In the genomic region with DNA sequence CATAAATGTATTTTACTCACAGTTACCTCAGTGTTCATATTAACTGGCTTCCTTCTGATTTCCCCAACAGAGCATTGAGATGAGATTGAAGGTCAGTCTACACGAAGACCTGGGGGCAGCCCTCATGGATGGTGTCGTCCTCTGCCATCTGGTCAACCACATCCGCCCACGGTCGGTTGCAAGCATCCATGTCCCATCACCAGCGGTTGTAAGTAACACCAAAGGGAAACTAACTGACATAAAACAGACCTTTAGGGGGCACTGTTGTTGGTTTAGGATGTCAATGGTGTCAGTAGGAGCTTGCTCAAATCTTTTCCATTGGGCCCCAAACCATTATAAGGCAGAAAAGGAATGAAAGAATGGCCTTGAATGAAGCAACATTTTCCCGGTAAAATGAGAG, we compare ENCODE assay signal across 12 cellular contexts.
A peak's percentile ranks its signal among the peaks of the same experiment; 100 is the strongest.
DNase-seq lines count a peak whose midpoint lies in the region; ATAC-seq, FAIRE-seq and TF ChIP-seq lines count a peak whose summit lies in the region.
"Had no signal": no experiment of that assay in that cellular context is flagged by ENCODE, and none has a peak within 500 bp of the region (broad histone marks: within the 10 kb centered on the region; RNA-seq: fewer than 3 reads in every experiment).

No MANE protein-coding gene starts in this region.

- H3K27ac ChIP-seq in KMS-11 (no peak overlapping the region), K562 (ENCODE audit: extremely low read depth, low read depth, low read length) (no peak overlapping the region), ascending aorta (no peak overlapping the region)

- H4K20me1 ChIP-seq in KMS-11 (ENCODE audit: insufficient read depth): no peaks in the 10 kb centered on the region
- no peaks in the 10 kb centered on the region for H4K20me1 ChIP-seq in K562 (replicated peaks; ENCODE audit: control insufficient read depth, insufficient read depth, low read length)

- TF ChIP-seq POLR2A in K562 (conservative IDR thresholded peaks at IDR 0.05): no peak

- H3K27me3 ChIP-seq in KMS-11 (ENCODE audit: insufficient read depth, low read depth) (no peaks in the 10 kb centered on the region), K562 (ENCODE audit: control insufficient read depth in 2 of 2, insufficient read depth in 2 of 2, low read length in 2 of 2) (no peaks in the 10 kb centered on the region), ascending aorta (no peaks in the 10 kb centered on the region)

- peak; percentile 59 for DNase-seq in activated CD8-positive, alpha-beta memory T cell treated with anti-CD3 and anti-CD28 coated beads, Interleukin-2, amount 50 U/mL, for 48 hours
- no peak for DNase-seq in activated CD8-positive, alpha-beta memory T cell treated with anti-CD3 and anti-CD28 coated beads, Interleukin-2, amount 50 U/mL, for 4 hours
- DNase-seq in K562 (ENCODE audit: extremely low read depth in 1 of 4, low spot score in 3 of 4) (peak; percentile 17 to 29 (median 22)), ascending aorta (ENCODE audit: low spot score in 2 of 2) (no peak), Ammon's horn (ENCODE audit: low spot score) (no peak)
- DNase-seq in stimulated activated CD8-positive, alpha-beta memory T cell treated with anti-CD3 and anti-CD28 coated beads, Interleukin-15, amount 100 ng/mL, for 48 hours (ENCODE audit: low read depth in 2 of 2): peak; percentile 13 to 40
- DNase-seq: activated CD4-positive, alpha-beta T cell treated with anti-CD3 and anti-CD28 coated beads, Interleukin-2, amount 10 ng/mL, durations not matched to agents 7 days and 5 days; DMS79; GOT3; NCI-H1417 had no signal

- no peaks in the 10 kb centered on the region for H3K9me1 ChIP-seq in K562 (ENCODE audit: control insufficient read depth, insufficient read depth, low read length)

- H3K9me3 ChIP-seq in K562 (replicated peaks; ENCODE audit: control insufficient read depth, insufficient read depth, low read depth, low read length): no peaks in the 10 kb centered on the region
- no peaks in the 10 kb centered on the region for H3K9me3 ChIP-seq in ascending aorta

- H3K36me3 ChIP-seq in KMS-11 (ENCODE audit: insufficient read depth): no peaks in the 10 kb centered on the region
- H3K36me3 ChIP-seq in K562 (ENCODE audit: control insufficient read depth, insufficient read depth, low read length): peaks cover 35% of the 10 kb centered on the region; the same call in 2 of the 3 replicates
- peaks cover 64 to 67% of the 10 kb centered on the region in 2 donors for H3K36me3 ChIP-seq in ascending aorta

- CTCF ChIA-PET in K562 (lab: Yijun Ruan, JAX; ENCODE audit: low intra/inter-chr PET ratio): no interaction called here

- H3K9ac ChIP-seq in KMS-11 (no peak overlapping the region), K562 (ENCODE audit: insufficient read depth in 1 of 2, low read depth in 2 of 2, low read length in 2 of 2) (no peak overlapping the region)

- ATAC-seq in K562 (peak; percentile 68; the same call in 2 of the 3 replicates), HG03439 (IDR thresholded peaks at IDR 0.05; ENCODE audit: unreplicated experiment) (no peak)

- H2AFZ ChIP-seq in KMS-11 (ENCODE audit: low read depth) (no peak overlapping the region), K562 (ENCODE audit: low read depth, low read length) (no peak overlapping the region)

- peak; percentile 35; the same call in 1 of the 2 replicates for TF ChIP-seq CTCF in KMS-11 (conservative IDR thresholded peaks at IDR 0.05; ENCODE audit: low read depth, low read length)
- TF ChIP-seq CTCF in K562 (IDR thresholded peaks at IDR 0.05 in 2 of 3, conservative IDR thresholded peaks at IDR 0.05 in 1 of 3; ENCODE audit: insufficient read depth in 2 of 3, low read depth in 1 of 3, low read length in 3 of 3): peak in 2 of 3 experiments; percentile 10 to 46; a peak in 1 of 6 replicates
- peak in 1 of 3 experiments; percentile 14 for TF ChIP-seq CTCF in ascending aorta (IDR thresholded peaks at IDR 0.05)

- no peak for TF ChIP-seq RAD21 in K562 (CRISPR knock-in tag; conservative IDR thresholded peaks at IDR 0.05 in 1 of 2, IDR thresholded peaks at IDR 0.05 in 1 of 2)

- in situ Hi-C loops in K562 (cut with MboI): loop anchor here (10.0 kb wide), 1 partner anchor 244 kb away; no protein-coding TSS in a partner anchor

- BruUV-seq in K562 (replicated peaks; lab: Mats Ljungman, UMichigan): no TSS peak

- POLR2A ChIA-PET in K562 (lab: Yijun Ruan, JAX): interaction anchor here (1.0 kb wide), 1 partner anchor 22 kb away, joined by 3 read pairs; no protein-coding TSS in a partner anchor

- H3K4me1 ChIP-seq in KMS-11 (ENCODE audit: low read depth, poor library complexity, severe bottlenecking) (no peaks in the 10 kb centered on the region), K562 (replicated peaks in 1 of 2; ENCODE audit: control insufficient read depth in 2 of 2, insufficient read depth in 2 of 2, low read length in 2 of 2) (no peaks in the 10 kb centered on the region), ascending aorta (no peaks in the 10 kb centered on the region)

- intact Hi-C loops in K562 (cut with micrococcal nuclease) (loop anchor here (10.0 kb wide), 1 partner anchor 124 kb away; no protein-coding TSS in a partner anchor), ascending aorta (cut with DNase I) (loop anchor here (10.0 kb wide), 1 partner anchor 574 kb away; no protein-coding TSS in a partner anchor)

- H3K4me2 ChIP-seq in KMS-11 (no peak overlapping the region), K562 (ENCODE audit: insufficient read depth, low read length) (no peak overlapping the region)

- H3K4me3 ChIP-seq in KMS-11 (IDR thresholded peaks at IDR 0.05; ENCODE audit: insufficient read depth, low read depth, low read length) (no peak overlapping the region), K562 (no peak overlapping the region), ascending aorta (no peak overlapping the region)

- 63% methylated on average over 7 of the region's 7 CpGs for WGBS in K562 (ENCODE audit: insufficient coverage, low coverage, missing lambda C conversion rate)

- no peak for TF ChIP-seq EP300 in K562 (IDR thresholded peaks at IDR 0.05; ENCODE audit: low read length)

- FAIRE-seq in K562 (lab: Jason Lieb, UNC): peak; percentile 6

- H3K79me2 ChIP-seq in KMS-11 (ENCODE audit: insufficient read depth, low read depth): no peaks in the 10 kb centered on the region
- no peaks in the 10 kb centered on the region for H3K79me2 ChIP-seq in K562 (ENCODE audit: control insufficient read depth, insufficient read depth, low read length)

TF ChIP-seq in K562, 482 proteins besides CTCF, POLR2A, EP300 and RAD21:
- TF ChIP-seq ZKSCAN8 (CRISPR knock-in tag; IDR thresholded peaks at IDR 0.05) (no peak), EGR1 (conservative IDR thresholded peaks at IDR 0.05) (peak; percentile 56)
- TF ChIP-seq, protein P1, sequence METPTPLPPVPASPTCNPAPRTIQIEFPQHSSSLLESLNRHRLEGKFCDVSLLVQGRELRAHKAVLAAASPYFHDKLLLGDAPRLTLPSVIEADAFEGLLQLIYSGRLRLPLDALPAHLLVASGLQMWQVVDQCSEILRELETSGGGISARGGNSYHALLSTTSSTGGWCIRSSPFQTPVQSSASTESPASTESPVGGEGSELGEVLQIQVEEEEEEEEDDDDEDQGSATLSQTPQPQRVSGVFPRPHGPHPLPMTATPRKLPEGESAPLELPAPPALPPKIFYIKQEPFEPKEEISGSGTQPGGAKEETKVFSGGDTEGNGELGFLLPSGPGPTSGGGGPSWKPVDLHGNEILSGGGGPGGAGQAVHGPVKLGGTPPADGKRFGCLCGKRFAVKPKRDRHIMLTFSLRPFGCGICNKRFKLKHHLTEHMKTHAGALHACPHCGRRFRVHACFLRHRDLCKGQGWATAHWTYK (CRISPR knock-in tag; IDR thresholded peaks at IDR 0.05): no peak

Comparison
In these comparisons a context has a peak if more than half of its experiments do, and no peak if none do; other contexts are left out.
1. DNase-seq: peak in activated CD8-positive, alpha-beta memory T cell treated with anti-CD3 and anti-CD28 coated beads, Interleukin-2, amount 50 U/mL, for 48 hours (single experiment), K562 (4 of 4) and stimulated activated CD8-positive, alpha-beta memory T cell treated with anti-CD3 and anti-CD28 coated beads, Interleukin-15, amount 100 ng/mL, for 48 hours (2 of 2); none in activated CD8-positive, alpha-beta memory T cell treated with anti-CD3 and anti-CD28 coated beads, Interleukin-2, amount 50 U/mL, for 4 hours (single experiment), ascending aorta (0 of 2) and Ammon's horn (single experiment).